In genomic region chr2:35585972-35586371, GRCh38 we compare ENCODE assay signal across 23 cellular contexts.
DNase-seq lines count a peak whose midpoint lies in the region; ATAC-seq lines count a peak whose summit lies in the region.
"Had no signal": no experiment of that assay in that cellular context is flagged by ENCODE, and none has a peak within 500 bp of the region (broad histone marks: within the 10 kb centered on the region; RNA-seq: fewer than 3 reads in every experiment).

No MANE protein-coding gene starts in this region.

- H3K79me1 ChIP-seq in mesendoderm (ENCODE audit: low read length): no peaks in the 10 kb centered on the region

- H4K5ac ChIP-seq in mesendoderm (ENCODE audit: low read length): no peak overlapping the region

- H2AK5ac ChIP-seq in mesendoderm (ENCODE audit: low read length): no peak overlapping the region

- no peaks in the 10 kb centered on the region for H3K36me3 ChIP-seq in mesendoderm (ENCODE audit: control insufficient read depth, insufficient read depth, low read length)
- H3K36me3 ChIP-seq: Peyer's patch, SJSA1 had no signal

- H3K4me1 ChIP-seq in mesendoderm (ENCODE audit: control insufficient read depth, low read depth, low read length): no peaks in the 10 kb centered on the region
- H3K4me1 ChIP-seq: Peyer's patch, SJSA1 had no signal

- H3K4me3 ChIP-seq in mesendoderm (ENCODE audit: low read length): no peak overlapping the region
- H3K4me3 ChIP-seq: Peyer's patch, SJSA1 had no signal

- H3K4me2 ChIP-seq in mesendoderm (ENCODE audit: low read length): no peak overlapping the region

- DNase-seq in DMS 273 (lab: John Stamatoyannopoulos, UW; ENCODE audit: unreplicated experiment) (peak; percentile 6), DMS 273 treated with DMSO at 0.1 percent for 48 hours (lab: John Stamatoyannopoulos, UW) (no peak), KBM-7 (peak; percentile 1), OCI-M1 (lab: John Stamatoyannopoulos, UW) (peak; percentile 33), mesendoderm (peak; percentile 59), NCI-H1105 treated with DMSO at 0.1 percent for 48 hours (lab: John Stamatoyannopoulos, UW) (no peak), hippocampal formation (lab: John Stamatoyannopoulos, UW) (no peak)
- DNase-seq: AML-193; C1 segment of cervical spinal cord; Calu3; CD8-positive, alpha-beta T cell; DMS79; H7; HFFc6; KG1; NCI-H1694; NCI-H2081 treated with DMSO at 0.1 percent for 48 hours; NCI-H446; NCI-H526; Peyer's patch had no signal

- H2BK120ac ChIP-seq in mesendoderm (ENCODE audit: low read depth, low read length): no peak overlapping the region

- 100% methylated on average over 1 of the region's 5 CpGs for WGBS in mesendoderm (ENCODE audit: extremely low coverage, insufficient coverage, low lambda C conversion rate)

- in situ Hi-C loops in KBM-7 (cut with MboI; ENCODE audit: low pct_unique_long_range_greater_than_20kb, low sequenced_read_pairs): no loop called here

- no peak overlapping the region for H3K18ac ChIP-seq in mesendoderm (ENCODE audit: low read length)

- H3K23ac ChIP-seq in mesendoderm (ENCODE audit: low read length): no peak overlapping the region

- H3K9ac ChIP-seq in mesendoderm (ENCODE audit: low read length): no peak overlapping the region

- H3K56ac ChIP-seq in mesendoderm (ENCODE audit: low read length): no peak overlapping the region

- H3K4ac ChIP-seq in mesendoderm (ENCODE audit: low read depth, low read length): no peak overlapping the region

- no peak for ATAC-seq in HG03439 (IDR thresholded peaks at IDR 0.05; ENCODE audit: unreplicated experiment)
- ATAC-seq: CD8-positive, alpha-beta T cell had no signal

- H4K8ac ChIP-seq in mesendoderm (ENCODE audit: low read depth, low read length): no peak overlapping the region

- H3K27me3 ChIP-seq in mesendoderm (ENCODE audit: insufficient read depth, low read length, poor library complexity): no peaks in the 10 kb centered on the region
- H3K27me3 ChIP-seq: Peyer's patch, SJSA1 had no signal

- H3K27ac ChIP-seq in mesendoderm (ENCODE audit: low read depth, low read length): no peak overlapping the region
- H3K27ac ChIP-seq: 22Rv1, Peyer's patch, SJSA1 had no signal

- H2BK5ac ChIP-seq in mesendoderm (ENCODE audit: low read length): no peak overlapping the region

- H2BK15ac ChIP-seq in mesendoderm (replicated peaks; ENCODE audit: low read depth): no peak overlapping the region

- H3K79me2 ChIP-seq in mesendoderm (ENCODE audit: control insufficient read depth, insufficient read depth, low read length): no peaks in the 10 kb centered on the region

Comparison
In these comparisons a context has a peak if more than half of its experiments do, and no peak if none do; other contexts are left out.
1. DNase-seq: peak in DMS 273 (single experiment), KBM-7 (single experiment), OCI-M1 (single experiment) and mesendoderm (single experiment); none in DMS 273 treated with DMSO at 0.1 percent for 48 hours (single experiment), NCI-H1105 treated with DMSO at 0.1 percent for 48 hours (single experiment) and hippocampal formation (0 of 2).